In the genomic region with DNA sequence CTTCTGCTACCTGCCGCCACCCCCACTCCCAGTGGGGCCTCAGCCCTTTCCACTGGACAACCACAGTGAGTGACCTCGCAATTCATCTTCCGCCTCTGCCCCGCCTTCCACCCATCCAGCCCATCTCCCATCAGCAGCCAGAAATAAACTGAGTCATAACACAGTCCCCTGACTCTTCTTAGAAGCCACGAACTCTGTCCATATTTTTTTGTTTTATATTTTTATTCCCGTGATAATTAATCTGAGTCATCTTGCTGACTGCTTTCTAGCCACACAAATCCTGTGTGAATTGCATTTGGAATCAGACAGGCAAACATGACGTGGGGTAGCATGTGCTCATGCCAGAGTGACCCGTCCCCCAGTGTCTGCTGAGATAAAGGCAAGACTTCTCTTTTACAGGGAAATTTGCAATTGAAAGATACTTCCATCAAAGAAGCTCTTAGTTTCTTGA, we compare ENCODE assay signal across 12 cellular contexts. TPM values are rescaled to one million over a fixed set of nuclear protein-coding genes. Genes with fewer than 3 reads are reported as not detected.
A peak's percentile ranks its signal among the peaks of the same experiment; 100 is the strongest.
DNase-seq lines count a peak whose midpoint lies in the region; ATAC-seq, FAIRE-seq and TF ChIP-seq lines count a peak whose summit lies in the region.
"Had no signal": no experiment of that assay in that cellular context is flagged by ENCODE, and none has a peak within 500 bp of the region (broad histone marks: within the 10 kb centered on the region; RNA-seq: fewer than 3 reads in every experiment).

No MANE protein-coding gene starts in this region.

- H3K36me3 ChIP-seq in CD4-positive, alpha-beta memory T cell (ENCODE audit: insufficient read depth, low read length), result peaks cover 29% of the 10 kb centered on the region
- H3K36me3 ChIP-seq in IMR-90 (ENCODE audit: control insufficient read depth, insufficient read depth, low read length) (peaks cover 36% of the 10 kb centered on the region), hepatocyte (replicated peaks; ENCODE audit: insufficient read depth, low read depth) (no peaks in the 10 kb centered on the region), testis (ENCODE audit: low read depth, missing control alignments) (no peaks in the 10 kb centered on the region), kidney (ENCODE audit: control insufficient read depth in 1 of 2, insufficient read depth in 2 of 2, low read length in 2 of 2) (peaks cover 9 to 18% of the 10 kb centered on the region in 2 donors)

- no peak overlapping the region for H4K91ac ChIP-seq in IMR-90 (ENCODE audit: insufficient read depth, low read depth, low read length)

- intact Hi-C loops in CD4-positive, alpha-beta memory T cell (cut with micrococcal nuclease), result no loop called here
- intact Hi-C loops in IMR-90 (cut with micrococcal nuclease) (no loop called here), testis (cut with DNase I; ENCODE audit: low total_unique reads) (no loop called here), kidney (cut with DNase I) (no loop called here)

- no peak overlapping the region for H2AK9ac ChIP-seq in IMR-90 (replicated peaks; ENCODE audit: low read depth, low read length, poor library complexity)

- CTCF ChIA-PET in CD4-positive, alpha-beta memory T cell (lab: Charles Lee; ENCODE audit: partially characterized antibody), result interaction anchor here (1.6 kb wide), 1 partner anchor 12 kb away, joined by 3 read pairs; no protein-coding TSS in a partner anchor
- CTCF ChIA-PET in IMR-90 (lab: Yijun Ruan, JAX), result no interaction called here

- no peaks in the 10 kb centered on the region for H3K27me3 ChIP-seq in CD4-positive, alpha-beta memory T cell (ENCODE audit: insufficient read depth, low read length)
- H3K27me3 ChIP-seq in IMR-90 (ENCODE audit: control insufficient read depth, insufficient read depth, low read length) (no peaks in the 10 kb centered on the region), hepatocyte (no peaks in the 10 kb centered on the region), testis (no peaks in the 10 kb centered on the region)
- H3K27me3 ChIP-seq: upper lobe of right lung had no signal

- H3K79me1 ChIP-seq in IMR-90 (ENCODE audit: low read depth in 1 of 2, low read length in 2 of 2), result peaks cover 17 to 51% of the 10 kb centered on the region in 2 experiments; a peak in 3 of 4 replicates

- H3K27ac ChIP-seq in CD4-positive, alpha-beta memory T cell (ENCODE audit: low read depth, low read length), result no peak overlapping the region
- H3K27ac ChIP-seq in IMR-90 (ENCODE audit: insufficient read depth, low read length), result no peak overlapping the region
- H3K27ac ChIP-seq in hepatocyte, result no peak overlapping the region
- H3K27ac ChIP-seq in testis, result no peak overlapping the region
- H3K27ac ChIP-seq in kidney (ENCODE audit: low read depth in 2 of 2, low read length in 2 of 2), result no peak overlapping the region
- H3K27ac ChIP-seq: upper lobe of right lung had no signal

- no peak overlapping the region for H2BK5ac ChIP-seq in IMR-90 (ENCODE audit: low read depth, low read length, poor library complexity, severe bottlenecking)

- no CpG with 5 or more reads among the region's 8 CpGs for WGBS in IMR-90 (ENCODE audit: extremely low coverage in 2 of 2, insufficient read length in 1 of 2), 2 experiments
- 87% methylated on average over 8 of the region's 8 CpGs for WGBS in hepatocyte (ENCODE audit: low lambda C conversion rate, missing lambda C conversion rate)
- WGBS in testis, 2 donors, result 79 to 88% methylated on average over 8 of the region's 8 CpGs

- H3K79me2 ChIP-seq in hepatocyte, result peaks cover 13% of the 10 kb centered on the region

- H2BK120ac ChIP-seq in IMR-90 (ENCODE audit: low read depth, low read length), result no peak overlapping the region

- peak overlapping the region in 1 of 8 donors; percentile 39 for H3K4me3 Mint-ChIP-seq in CD4-positive, alpha-beta memory T cell
- H3K4me3 Mint-ChIP-seq in central memory CD8-positive, alpha-beta T cell, result no peak overlapping the region
- no peak overlapping the region for H3K4me3 Mint-ChIP-seq in natural killer cell treated with Interleukin-12 subunit alpha and Interleukin-12 subunit beta and Interleukin-15 and Interleukin-18, amount 100 ng/mL, for 72 hours
- H3K4me3 Mint-ChIP-seq: activated T-helper 17 cell treated with anti-CD3 and anti-CD28 coated beads, Interleukin-2, amount 50 U/mL, for 72 hours had no signal

- no peak overlapping the region for H4K5ac ChIP-seq in IMR-90 (ENCODE audit: low read depth, low read length)

- no peaks in the 10 kb centered on the region for H3K9me2 ChIP-seq in hepatocyte (replicated peaks; ENCODE audit: insufficient read depth)

- no peak overlapping the region for H3K56ac ChIP-seq in IMR-90 (ENCODE audit: extremely low read depth, insufficient read depth, low read length)

- peak overlapping the region in 5 of 7 donors; percentile 57 to 82 (median 64) for H3K27ac Mint-ChIP-seq in CD4-positive, alpha-beta memory T cell
- H3K27ac Mint-ChIP-seq in central memory CD8-positive, alpha-beta T cell (ENCODE audit: low read depth), result peak overlapping the region; percentile 12
- H3K27ac Mint-ChIP-seq in natural killer cell treated with Interleukin-12 subunit alpha and Interleukin-12 subunit beta and Interleukin-15 and Interleukin-18, amount 100 ng/mL, for 72 hours, result peak overlapping the region; percentile 16 to 44
- H3K27ac Mint-ChIP-seq: activated T-helper 17 cell treated with anti-CD3 and anti-CD28 coated beads, Interleukin-2, amount 50 U/mL, for 72 hours had no signal

- no peaks in the 10 kb centered on the region for H3K27me3 Mint-ChIP-seq in CD4-positive, alpha-beta memory T cell
- no peaks in the 10 kb centered on the region for H3K27me3 Mint-ChIP-seq in central memory CD8-positive, alpha-beta T cell
- no peaks in the 10 kb centered on the region for H3K27me3 Mint-ChIP-seq in natural killer cell treated with Interleukin-12 subunit alpha and Interleukin-12 subunit beta and Interleukin-15 and Interleukin-18, amount 100 ng/mL, for 72 hours
- H3K27me3 Mint-ChIP-seq: activated T-helper 17 cell treated with anti-CD3 and anti-CD28 coated beads, Interleukin-2, amount 50 U/mL, for 72 hours had no signal

- H3K14ac ChIP-seq in IMR-90 (replicated peaks; ENCODE audit: low read depth, low read length), result no peak overlapping the region

- H3K18ac ChIP-seq in IMR-90 (ENCODE audit: low read depth, low read length), result no peak overlapping the region

- H2BK15ac ChIP-seq in IMR-90 (ENCODE audit: low read depth, low read length), result no peak overlapping the region

- TF ChIP-seq POLR2A in IMR-90 (IDR thresholded peaks at IDR 0.05; ENCODE audit: low read depth, low read length) (no peak), testis (IDR thresholded peaks at IDR 0.05) (no peak)

- H3K4me3 ChIP-seq in CD4-positive, alpha-beta memory T cell (ENCODE audit: low read length in 2 of 2), result no peak overlapping the region
- no peak overlapping the region for H3K4me3 ChIP-seq in IMR-90 (ENCODE audit: insufficient read depth, low read depth, low read length)
- no peak overlapping the region for H3K4me3 ChIP-seq in hepatocyte
- H3K4me3 ChIP-seq in testis, result no peak overlapping the region
- H3K4me3 ChIP-seq in kidney (ENCODE audit: low read length in 2 of 2), result no peak overlapping the region
- H3K4me3 ChIP-seq: upper lobe of right lung had no signal

- H3K9ac ChIP-seq in IMR-90 (ENCODE audit: low read depth, low read length) (no peak overlapping the region), kidney (ENCODE audit: low read length in 2 of 2) (no peak overlapping the region)

- no peak for DNase-seq in CD4-positive, alpha-beta memory T cell
- DNase-seq in IMR-90, result peak; percentile 68
- DNase-seq in central memory CD8-positive, alpha-beta T cell (ENCODE audit: low spot score in 2 of 2), result no peak
- no peak for DNase-seq in natural killer cell treated with Interleukin-12 subunit alpha and Interleukin-12 subunit beta and Interleukin-15 and Interleukin-18, amount 100 ng/mL, for 72 hours (ENCODE audit: low spot score)
- DNase-seq in hepatocyte (ENCODE audit: low spot score), result no peak
- no peak for DNase-seq in testis
- DNase-seq in DMS 273 treated with DMSO at 0.1 percent for 48 hours (lab: John Stamatoyannopoulos, UW), result no peak
- no peak for DNase-seq in kidney
- DNase-seq: COR-L47, MM.1S, upper lobe of right lung had no signal

- no peak overlapping the region for H4K8ac ChIP-seq in IMR-90 (ENCODE audit: low read depth in 2 of 2, low read length in 2 of 2)

- no peak for TF ChIP-seq RAD21 in IMR-90 (IDR thresholded peaks at IDR 0.05; ENCODE audit: low read length)

- H3K23ac ChIP-seq in IMR-90 (ENCODE audit: low read depth, low read length), result no peak overlapping the region

- dilution Hi-C loops in IMR-90 (cut with HindIII; ENCODE audit: low sequenced_read_pairs, unreplicated experiment), result no loop called here

- in situ Hi-C loops in IMR-90 (cut with MboI; ENCODE audit: low sequenced_read_pairs), result no loop called here

- no peak for TF ChIP-seq CTCF in IMR-90 (conservative IDR thresholded peaks at IDR 0.05; ENCODE audit: low read depth, low read length)
- no peak for TF ChIP-seq CTCF in hepatocyte (IDR thresholded peaks at IDR 0.05; ENCODE audit: poor library complexity)
- no peak for TF ChIP-seq CTCF in testis (IDR thresholded peaks at IDR 0.05)
- TF ChIP-seq CTCF in kidney (IDR thresholded peaks at IDR 0.05; ENCODE audit: borderline replicate concordance, extremely low read depth, insufficient read depth), result no peak

- H3K4me2 ChIP-seq in IMR-90 (ENCODE audit: low read depth, low read length) (no peak overlapping the region), hepatocyte (no peak overlapping the region)

- H2AFZ ChIP-seq in IMR-90 (replicated peaks; ENCODE audit: low read length, poor library complexity), result no peak overlapping the region
- no peak overlapping the region for H2AFZ ChIP-seq in hepatocyte

- H3K4ac ChIP-seq in IMR-90 (ENCODE audit: low read depth, low read length), result no peak overlapping the region

- POLR2A ChIA-PET in CD4-positive, alpha-beta memory T cell (lab: Charles Lee; ENCODE audit: partially characterized antibody), result no interaction called here
- POLR2A ChIA-PET in IMR-90 (lab: Charles Lee; ENCODE audit: unreplicated experiment), result no interaction called here

- ATAC-seq in IMR-90 (ENCODE audit: low read depth), result peak; percentile 24; the same call in 1 of the 2 replicates
- ATAC-seq in central memory CD8-positive, alpha-beta T cell (replicated peaks; ENCODE audit: extremely low read depth, poor library complexity, severe bottlenecking), result no peak
- no peak for ATAC-seq in natural killer cell treated with Interleukin-12 subunit alpha and Interleukin-12 subunit beta and Interleukin-15 and Interleukin-18, amount 100 ng/mL, for 72 hours
- ATAC-seq: upper lobe of right lung had no signal

- peaks cover 34 to 43% of the 10 kb centered on the region in 2 donors for H3K36me3 Mint-ChIP-seq in CD4-positive, alpha-beta memory T cell
- H3K36me3 Mint-ChIP-seq in central memory CD8-positive, alpha-beta T cell (ENCODE audit: insufficient read depth), result peaks cover 28% of the 10 kb centered on the region
- peaks cover 16% of the 10 kb centered on the region for H3K36me3 Mint-ChIP-seq in natural killer cell treated with Interleukin-12 subunit alpha and Interleukin-12 subunit beta and Interleukin-15 and Interleukin-18, amount 100 ng/mL, for 72 hours

- no peak overlapping the region for H2AK5ac ChIP-seq in IMR-90 (ENCODE audit: low read depth, low read length)

- FAIRE-seq in kidney (lab: Jason Lieb, UNC), result no peak

- H3K9me3 Mint-ChIP-seq in CD4-positive, alpha-beta memory T cell, result no peaks in the 10 kb centered on the region
- H3K9me3 Mint-ChIP-seq in central memory CD8-positive, alpha-beta T cell, result no peaks in the 10 kb centered on the region
- no peaks in the 10 kb centered on the region for H3K9me3 Mint-ChIP-seq in natural killer cell treated with Interleukin-12 subunit alpha and Interleukin-12 subunit beta and Interleukin-15 and Interleukin-18, amount 100 ng/mL, for 72 hours
- H3K9me3 Mint-ChIP-seq: activated T-helper 17 cell treated with anti-CD3 and anti-CD28 coated beads, Interleukin-2, amount 50 U/mL, for 72 hours had no signal

- H3K9me3 ChIP-seq in CD4-positive, alpha-beta memory T cell (ENCODE audit: control insufficient read depth in 1 of 2, low read length in 2 of 2), result no peaks in the 10 kb centered on the region
- no peaks in the 10 kb centered on the region for H3K9me3 ChIP-seq in IMR-90 (ENCODE audit: control insufficient read depth, insufficient read depth, low read length)
- H3K9me3 ChIP-seq in hepatocyte (ENCODE audit: low read depth), result no peaks in the 10 kb centered on the region
- no peaks in the 10 kb centered on the region for H3K9me3 ChIP-seq in testis
- no peaks in the 10 kb centered on the region for H3K9me3 ChIP-seq in kidney (ENCODE audit: control insufficient read depth in 1 of 2, low read length in 2 of 2)
- H3K9me3 ChIP-seq: upper lobe of right lung had no signal

- H4K20me1 ChIP-seq in IMR-90 (ENCODE audit: insufficient read depth, low read length) (peaks cover 56% of the 10 kb centered on the region), hepatocyte (ENCODE audit: insufficient read depth, poor library complexity, severe bottlenecking) (peaks cover 8% of the 10 kb centered on the region)

- H2BK20ac ChIP-seq in IMR-90 (ENCODE audit: low read depth, low read length), result no peak overlapping the region

- H3K9me1 ChIP-seq in IMR-90 (ENCODE audit: insufficient read depth, low read length), result peaks cover 14% of the 10 kb centered on the region

- peaks cover 21 to 52% (median 37%) of the 10 kb centered on the region in 4 donors for H3K4me1 Mint-ChIP-seq in CD4-positive, alpha-beta memory T cell
- H3K4me1 Mint-ChIP-seq in central memory CD8-positive, alpha-beta T cell, result peaks cover 36% of the 10 kb centered on the region
- peaks cover 28 to 34% of the 10 kb centered on the region in 2 donors for H3K4me1 Mint-ChIP-seq in natural killer cell treated with Interleukin-12 subunit alpha and Interleukin-12 subunit beta and Interleukin-15 and Interleukin-18, amount 100 ng/mL, for 72 hours (ENCODE audit: low read depth in 2 of 2)

- BruUV-seq in IMR-90 (replicated peaks; lab: Mats Ljungman, UMichigan), result no TSS peak

- H3K4me1 ChIP-seq in CD4-positive, alpha-beta memory T cell (ENCODE audit: insufficient read depth, low read length), result peaks cover 28% of the 10 kb centered on the region
- no peaks in the 10 kb centered on the region; the same call in 1 of the 2 replicates for H3K4me1 ChIP-seq in IMR-90 (ENCODE audit: control insufficient read depth, insufficient read depth, low read length)
- H3K4me1 ChIP-seq in hepatocyte (ENCODE audit: insufficient read depth), result peaks cover 2% of the 10 kb centered on the region
- H3K4me1 ChIP-seq in testis, result no peaks in the 10 kb centered on the region
- peaks cover 16 to 23% of the 10 kb centered on the region in 2 donors for H3K4me1 ChIP-seq in kidney (ENCODE audit: control insufficient read depth in 1 of 2, insufficient read depth in 1 of 2, low read depth in 1 of 2, low read length in 2 of 2)

RNA-seq across cellular contexts. Expression of a gene that starts 7.0 kb away (rescaled TPM):
- total RNA-seq in CD4-positive, alpha-beta memory T cell, result 10 to 100 TPM; 43.6 to 48.0 TPM
- 10 to 100 TPM; 19.2 to 24.7 TPM for polyA plus RNA-seq in CD4-positive, alpha-beta memory T cell
- 44.4 and 47.2 TPM in 2 replicates for total RNA-seq in IMR-90 (2012; rRNA removed)
- 33.8 and 38.1 TPM in 2 replicates for polyA plus RNA-seq in IMR-90 (2012; rRNA removed)
- 27.3 and 43.5 TPM in 2 replicates for polyA plus RNA-seq in IMR-90 (2012; cell fraction: cytosol; rRNA removed)
- 13.3 and 24.4 TPM in 2 replicates for polyA plus RNA-seq in IMR-90 (2012; cell fraction: nucleus; rRNA removed; ENCODE audit: low replicate concordance)
- 10 to 100 TPM; 30.9 to 32.3 TPM for total RNA-seq in natural killer cell treated with Interleukin-12 subunit alpha and Interleukin-12 subunit beta and Interleukin-15 and Interleukin-18, amount 100 ng/mL, for 72 hours
- total RNA-seq in hepatocyte, result 29.1 and 29.6 TPM in 2 replicates
- 36.1 and 38.2 TPM in 2 replicates for polyA plus RNA-seq in hepatocyte
- 10 to 100 TPM; 20.6 TPM for total RNA-seq in testis
- 16.8 TPM for polyA plus RNA-seq in testis (ENCODE audit: insufficient read depth, low read depth, low replicate concordance)
- total RNA-seq in kidney, result 31.5 TPM
- 27.8 TPM for polyA plus RNA-seq in kidney (ENCODE audit: insufficient read depth, low read depth, low replicate concordance)

Comparison
In these comparisons a context has a peak if more than half of its experiments do, and no peak if none do; other contexts are left out.
1. H3K27ac Mint-ChIP-seq: peak in every context shown above with its lines; median percentile 64 in CD4-positive, alpha-beta memory T cell; 30 in natural killer cell treated with Interleukin-12 subunit alpha and Interleukin-12 subunit beta and Interleukin-15 and Interleukin-18, amount 100 ng/mL, for 72 hours; 12 in central memory CD8-positive, alpha-beta T cell.